ENCODE assay signal across 8 cellular contexts in the genomic region with DNA sequence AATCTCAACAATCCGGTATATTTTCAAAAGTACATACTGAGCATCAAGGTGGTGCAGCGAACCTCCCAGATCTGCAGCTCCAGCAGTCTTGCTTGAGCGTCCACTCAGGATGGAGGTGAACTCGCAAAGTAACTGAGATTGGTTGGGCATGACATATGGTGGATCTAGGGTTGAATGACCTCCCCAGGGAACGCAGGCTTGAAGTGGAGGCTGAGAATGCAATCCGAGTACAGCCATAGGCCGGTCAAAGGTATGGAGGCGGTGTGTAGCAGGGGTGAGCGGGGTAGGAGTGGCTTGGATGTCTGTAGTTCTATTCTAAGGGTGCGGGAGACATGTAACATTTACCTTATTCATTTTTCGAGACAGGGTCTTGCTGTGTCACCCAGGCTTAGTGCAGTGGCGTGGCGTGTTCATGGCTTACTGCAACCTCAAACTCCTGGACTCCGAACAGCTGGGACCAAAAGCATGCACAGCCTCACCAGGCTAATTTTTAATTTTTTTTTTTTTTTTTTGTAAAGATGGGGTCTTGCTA. TPM values are rescaled to one million over a fixed set of nuclear protein-coding genes. Genes with fewer than 3 reads are reported as not detected.
DNase-seq lines count a peak whose midpoint lies in the region; ATAC-seq, FAIRE-seq and TF ChIP-seq lines count a peak whose summit lies in the region.

No MANE protein-coding gene starts in this region.

- H3K4me2 ChIP-seq in HepG2 (ENCODE audit: low read depth, low read length), result peak overlapping the region; percentile 96

- no peak; a peak in 1 of 4 replicates for TF ChIP-seq POLR2A in HepG2 (IDR thresholded peaks at IDR 0.05; ENCODE audit: insufficient read depth in 1 of 2, low read depth in 2 of 2, low read length in 2 of 2)
- no peak for TF ChIP-seq POLR2A in suprapubic skin (IDR thresholded peaks at IDR 0.05)

- H3K4me3 ChIP-seq in SJCRH30 (peak overlapping the region; percentile 80), HepG2 (replicated peaks in 1 of 3; ENCODE audit: insufficient read depth in 1 of 3, low read depth in 2 of 3, low read length in 3 of 3) (peak overlapping the region; percentile 70 to 86 (median 81)), suprapubic skin (peak overlapping the region; percentile 67)

- H3K27ac ChIP-seq in SJCRH30, result peak overlapping the region; percentile 70
- H3K27ac ChIP-seq in HepG2 (ENCODE audit: extremely low read length, insufficient read depth, low read length), result peak overlapping the region; percentile 84
- H3K27ac ChIP-seq in suprapubic skin, result peak overlapping the region; percentile 93

- CTCF ChIA-PET in HepG2 (lab: Yijun Ruan, JAX; ENCODE audit: low intra/inter-chr PET ratio, low total read pairs), result no interaction called here

- H3K4me1 ChIP-seq in SJCRH30, result no peaks in the 10 kb centered on the region; the same call in 1 of the 2 replicates
- peaks cover 40% of the 10 kb centered on the region for H3K4me1 ChIP-seq in HepG2 (ENCODE audit: insufficient read depth, low read length)
- H3K4me1 ChIP-seq in suprapubic skin, result peaks cover 30% of the 10 kb centered on the region

- WGBS in HepG2 (ENCODE audit: low lambda C conversion rate), result 37% methylated on average over 14 of the region's 14 CpGs
- WGBS in suprapubic skin, result 15% methylated on average over 11 of the region's 14 CpGs

- TF ChIP-seq EP300 in HepG2 (IDR thresholded peaks at IDR 0.05; ENCODE audit: low read depth in 2 of 2, low read length in 2 of 2) (no peak), HepG2 (CRISPR knock-in tag; IDR thresholded peaks at IDR 0.05; ENCODE audit: borderline replicate concordance) (no peak), suprapubic skin (IDR thresholded peaks at IDR 0.05) (no peak)

- H4K20me1 ChIP-seq in HepG2 (ENCODE audit: insufficient read depth, low read length), result no peaks in the 10 kb centered on the region

- BruUV-seq in HepG2 (replicated peaks; lab: Mats Ljungman, UMichigan), result TSS peak; percentile 68

- 0 out of 2 replicates have a peak, but pooled peaks have one; percentile 1 for TF ChIP-seq CTCF in HepG2 (CRISPR knock-in tag; IDR thresholded peaks at IDR 0.05)
- TF ChIP-seq CTCF in suprapubic skin (IDR thresholded peaks at IDR 0.05), result no peak

- no peak for TF ChIP-seq RAD21 in HepG2 (CRISPR knock-in tag; IDR thresholded peaks at IDR 0.05)

- FAIRE-seq in HepG2 (lab: Jason Lieb, UNC), result peak; percentile 49

- H3K9me3 ChIP-seq in SJCRH30 (replicated peaks) (no peaks in the 10 kb centered on the region), HepG2 (ENCODE audit: low read length) (no peaks in the 10 kb centered on the region), suprapubic skin (no peaks in the 10 kb centered on the region)

- in situ Hi-C loops in HepG2 (cut with HindIII; ENCODE audit: extremely low pct_ligation_motif_present, low pct_unique_long_range_greater_than_20kb), result no loop called here

- peak overlapping the region; percentile 37 for H2AFZ ChIP-seq in HepG2 (ENCODE audit: low read length)

- DNase-seq in DMS153 (lab: John Stamatoyannopoulos, UW) (peak; percentile 85), HuH-7.5 (ENCODE audit: low spot score) (peak; percentile 83), SJCRH30 (peak; percentile 83 to 88), dedifferentiated amniotic fluid mesenchymal stem cell (ENCODE audit: extremely low spot score) (peak; percentile 38), HepG2 (ENCODE audit: low spot score) (peak; percentile 55), suprapubic skin (ENCODE audit: low spot score in 2 of 2) (no peak)
- DNase-seq in central memory CD4-positive, alpha-beta T cell, result no peak

- intact Hi-C loops in HepG2 (cut with micrococcal nuclease; ENCODE audit: unreplicated experiment), result no loop called here

- no peaks in the 10 kb centered on the region for H3K27me3 ChIP-seq in SJCRH30
- H3K27me3 ChIP-seq in HepG2 (ENCODE audit: control insufficient read depth in 1 of 2, insufficient read depth in 2 of 2, low read length in 2 of 2), result no peaks in the 10 kb centered on the region; a peak in 1 of 5 replicates
- no peaks in the 10 kb centered on the region for H3K27me3 ChIP-seq in suprapubic skin

- peaks cover 36% of the 10 kb centered on the region for H3K79me2 ChIP-seq in HepG2 (ENCODE audit: insufficient read depth, low read length)

- POLR2A ChIA-PET in HepG2 (lab: Yijun Ruan, JAX), result interaction anchor here (1.3 to 3.4 kb wide), 5 partner anchors 16 to 304 kb away, joined by 3 to 23 read pairs (median 4); a partner anchor contains a TSS

- ATAC-seq in GM21360 (IDR thresholded peaks at IDR 0.05; ENCODE audit: unreplicated experiment) (peak; percentile 39), HepG2 (peak; percentile 80)

- H3K36me3 ChIP-seq in SJCRH30, result peaks cover 21% of the 10 kb centered on the region
- peaks cover 8 to 43% of the 10 kb centered on the region in 2 experiments for H3K36me3 ChIP-seq in HepG2 (replicated peaks in 1 of 2; ENCODE audit: control insufficient read depth in 1 of 2, insufficient read depth in 2 of 2, low read length in 2 of 2)
- peaks cover 32% of the 10 kb centered on the region for H3K36me3 ChIP-seq in suprapubic skin

- H3K9ac ChIP-seq in HepG2 (ENCODE audit: insufficient read depth, low read depth, low read length), result peak overlapping the region; percentile 93

RNA-seq across cellular contexts. Expression of a gene that starts 0.6 kb away (rescaled TPM):
- total RNA-seq in SJCRH30 (2014; rRNA removed; shearing (Covaris generic)), result 37.4 and 40.9 TPM in 2 replicates
- total RNA-seq in HepG2 (2016; rRNA removed; fragmentation: Illumina TruSeq; extraction: Trizol), result 26.4 and 31.5 TPM in 2 replicates
- 19.2 and 24.5 TPM in 2 replicates for total RNA-seq in HepG2 (2016; cell fraction: cytosol; rRNA removed; fragmentation: Illumina TruSeq; extraction: Trizol; ENCODE audit: low read depth)
- 27.8 and 30.9 TPM in 2 replicates for total RNA-seq in HepG2 (2016; cell fraction: insoluble cytoplasmic fraction; rRNA removed; fragmentation: Illumina TruSeq; extraction: Trizol)
- 35.7 and 36.0 TPM in 2 replicates for total RNA-seq in HepG2 (2016; cell fraction: membrane; rRNA removed; fragmentation: Illumina TruSeq; extraction: Trizol)
- 13.4 and 13.8 TPM in 2 replicates for total RNA-seq in HepG2 (2016; cell fraction: nucleus; rRNA removed; fragmentation: Illumina TruSeq; extraction: Trizol)
- 23.4 and 27.8 TPM in 2 replicates for polyA plus RNA-seq in HepG2 (2011; rRNA removed)
- polyA plus RNA-seq in HepG2 (2011; cell fraction: cytosol; rRNA removed), result 27.6 and 28.2 TPM in 2 replicates
- polyA plus RNA-seq in HepG2 (2011; cell fraction: nucleus; rRNA removed), result 12.1 and 16.9 TPM in 2 replicates
- 23.3 and 26.0 TPM in 2 replicates for polyA plus RNA-seq in HepG2 (2012)
- polyA plus RNA-seq in HepG2 (2016; cell fraction: cytosol; fragmentation: Illumina TruSeq; extraction: Trizol; ENCODE audit: low read depth), result 21.4 and 27.7 TPM in 2 replicates
- polyA plus RNA-seq in HepG2 (2016; cell fraction: insoluble cytoplasmic fraction; fragmentation: Illumina TruSeq; extraction: Trizol; ENCODE audit: low read depth), result 35.6 and 37.2 TPM in 2 replicates
- polyA plus RNA-seq in HepG2 (2016; cell fraction: membrane; fragmentation: Illumina TruSeq; extraction: Trizol; ENCODE audit: low read depth), result 32.9 and 37.0 TPM in 2 replicates
- polyA plus RNA-seq in HepG2 (2016; cell fraction: nucleus; fragmentation: Illumina TruSeq; extraction: Trizol; ENCODE audit: insufficient read depth, low read depth), result 23.0 and 28.6 TPM in 2 replicates
- polyA minus RNA-seq in HepG2 (2011; rRNA and poly(A)+ RNA removed; ENCODE audit: low replicate concordance), result 31.0 and 68.1 TPM in 2 replicates
- polyA minus RNA-seq in HepG2 (2011; cell fraction: cytosol; rRNA and poly(A)+ RNA removed), result 13.9 and 22.2 TPM in 2 replicates
- polyA minus RNA-seq in HepG2 (2011; cell fraction: nucleus; rRNA and poly(A)+ RNA removed), result 15.3 and 16.1 TPM in 2 replicates
- total RNA-seq in suprapubic skin, result 10 to 100 TPM; 49.4 to 67.0 (median 51.7) TPM

RNA-seq across cellular contexts. Expression of a gene that starts 15.8 kb away (rescaled TPM):
- total RNA-seq in SJCRH30 (2014; rRNA removed; shearing (Covaris generic)), result 51.5 and 55.7 TPM in 2 replicates
- 79.7 and 107 TPM in 2 replicates for total RNA-seq in HepG2 (2016; rRNA removed; fragmentation: Illumina TruSeq; extraction: Trizol)
- total RNA-seq in HepG2 (2016; cell fraction: cytosol; rRNA removed; fragmentation: Illumina TruSeq; extraction: Trizol; ENCODE audit: low read depth), result 29.3 and 31.9 TPM in 2 replicates
- 80.6 and 113 TPM in 2 replicates for total RNA-seq in HepG2 (2016; cell fraction: insoluble cytoplasmic fraction; rRNA removed; fragmentation: Illumina TruSeq; extraction: Trizol)
- total RNA-seq in HepG2 (2016; cell fraction: membrane; rRNA removed; fragmentation: Illumina TruSeq; extraction: Trizol), result 28.9 and 33.0 TPM in 2 replicates
- 29.8 and 31.8 TPM in 2 replicates for total RNA-seq in HepG2 (2016; cell fraction: nucleus; rRNA removed; fragmentation: Illumina TruSeq; extraction: Trizol)
- 38.2 and 42.7 TPM in 2 replicates for polyA plus RNA-seq in HepG2 (2011; rRNA removed)
- 25.2 and 25.5 TPM in 2 replicates for polyA plus RNA-seq in HepG2 (2011; cell fraction: cytosol; rRNA removed)
- 9.5 and 11.2 TPM in 2 replicates for polyA plus RNA-seq in HepG2 (2011; cell fraction: nucleus; rRNA removed)
- polyA plus RNA-seq in HepG2 (2012), result 32.8 and 36.4 TPM in 2 replicates
- 29.8 and 33.0 TPM in 2 replicates for polyA plus RNA-seq in HepG2 (2016; cell fraction: cytosol; fragmentation: Illumina TruSeq; extraction: Trizol; ENCODE audit: low read depth)
- polyA plus RNA-seq in HepG2 (2016; cell fraction: insoluble cytoplasmic fraction; fragmentation: Illumina TruSeq; extraction: Trizol; ENCODE audit: low read depth), result 106 and 109 TPM in 2 replicates
- 24.7 and 29.2 TPM in 2 replicates for polyA plus RNA-seq in HepG2 (2016; cell fraction: membrane; fragmentation: Illumina TruSeq; extraction: Trizol; ENCODE audit: low read depth)
- 48.5 and 49.1 TPM in 2 replicates for polyA plus RNA-seq in HepG2 (2016; cell fraction: nucleus; fragmentation: Illumina TruSeq; extraction: Trizol; ENCODE audit: insufficient read depth, low read depth)
- polyA minus RNA-seq in HepG2 (2011; rRNA and poly(A)+ RNA removed; ENCODE audit: low replicate concordance), result 7.4 and 19.3 TPM in 2 replicates
- polyA minus RNA-seq in HepG2 (2011; cell fraction: cytosol; rRNA and poly(A)+ RNA removed), result 4.8 and 7.9 TPM in 2 replicates
- polyA minus RNA-seq in HepG2 (2011; cell fraction: nucleus; rRNA and poly(A)+ RNA removed), result 5.7 and 7.7 TPM in 2 replicates
- 10 to 100 TPM; 19.1 to 33.9 (median 22.7) TPM for total RNA-seq in suprapubic skin

RNA-seq across cellular contexts. Expression of a gene that starts 16.6 kb away (rescaled TPM):
- total RNA-seq in SJCRH30 (2014; rRNA removed; shearing (Covaris generic)), result 25.2 and 25.3 TPM in 2 replicates
- total RNA-seq in HepG2 (2016; rRNA removed; fragmentation: Illumina TruSeq; extraction: Trizol) (29.2 and 36.7 TPM in 2 replicates), suprapubic skin (10 to 100 TPM; 17.7 to 25.1 (median 22.5) TPM)
- 7.9 and 8.8 TPM in 2 replicates for total RNA-seq in HepG2 (2016; cell fraction: cytosol; rRNA removed; fragmentation: Illumina TruSeq; extraction: Trizol; ENCODE audit: low read depth)
- total RNA-seq in HepG2 (2016; cell fraction: insoluble cytoplasmic fraction; rRNA removed; fragmentation: Illumina TruSeq; extraction: Trizol), result 29.9 and 34.4 TPM in 2 replicates
- 34.9 and 37.0 TPM in 2 replicates for total RNA-seq in HepG2 (2016; cell fraction: membrane; rRNA removed; fragmentation: Illumina TruSeq; extraction: Trizol)
- total RNA-seq in HepG2 (2016; cell fraction: nucleus; rRNA removed; fragmentation: Illumina TruSeq; extraction: Trizol), result 23.0 and 28.4 TPM in 2 replicates
- 21.5 and 29.9 TPM in 2 replicates for polyA plus RNA-seq in HepG2 (2011; rRNA removed)
- polyA plus RNA-seq in HepG2 (2011; cell fraction: cytosol; rRNA removed), result 22.7 and 25.6 TPM in 2 replicates
- polyA plus RNA-seq in HepG2 (2011; cell fraction: nucleus; rRNA removed), result 30.9 and 31.6 TPM in 2 replicates
- 24.0 and 24.5 TPM in 2 replicates for polyA plus RNA-seq in HepG2 (2012)
- polyA plus RNA-seq in HepG2 (2016; cell fraction: cytosol; fragmentation: Illumina TruSeq; extraction: Trizol; ENCODE audit: low read depth), result 7.9 and 9.2 TPM in 2 replicates
- polyA plus RNA-seq in HepG2 (2016; cell fraction: insoluble cytoplasmic fraction; fragmentation: Illumina TruSeq; extraction: Trizol; ENCODE audit: low read depth), result 41.6 and 52.8 TPM in 2 replicates
- polyA plus RNA-seq in HepG2 (2016; cell fraction: membrane; fragmentation: Illumina TruSeq; extraction: Trizol; ENCODE audit: low read depth), result 29.8 and 32.4 TPM in 2 replicates
- polyA plus RNA-seq in HepG2 (2016; cell fraction: nucleus; fragmentation: Illumina TruSeq; extraction: Trizol; ENCODE audit: insufficient read depth, low read depth), result 44.6 and 49.3 TPM in 2 replicates
- polyA minus RNA-seq in HepG2 (2011; rRNA and poly(A)+ RNA removed; ENCODE audit: low replicate concordance), result 34.3 and 50.7 TPM in 2 replicates
- 15.3 and 17.9 TPM in 2 replicates for polyA minus RNA-seq in HepG2 (2011; cell fraction: cytosol; rRNA and poly(A)+ RNA removed)
- 14.4 and 14.7 TPM in 2 replicates for polyA minus RNA-seq in HepG2 (2011; cell fraction: nucleus; rRNA and poly(A)+ RNA removed)

RNA-seq across cellular contexts. Expression of a gene that starts 30.9 kb away (rescaled TPM):
- 91.8 and 98.1 TPM in 2 replicates for total RNA-seq in SJCRH30 (2014; rRNA removed; shearing (Covaris generic))
- 51.1 and 58.2 TPM in 2 replicates for total RNA-seq in HepG2 (2016; rRNA removed; fragmentation: Illumina TruSeq; extraction: Trizol)
- 23.2 and 32.3 TPM in 2 replicates for total RNA-seq in HepG2 (2016; cell fraction: cytosol; rRNA removed; fragmentation: Illumina TruSeq; extraction: Trizol; ENCODE audit: low read depth)
- 55.2 and 58.4 TPM in 2 replicates for total RNA-seq in HepG2 (2016; cell fraction: insoluble cytoplasmic fraction; rRNA removed; fragmentation: Illumina TruSeq; extraction: Trizol)
- 29.0 and 30.3 TPM in 2 replicates for total RNA-seq in HepG2 (2016; cell fraction: membrane; rRNA removed; fragmentation: Illumina TruSeq; extraction: Trizol)
- total RNA-seq in HepG2 (2016; cell fraction: nucleus; rRNA removed; fragmentation: Illumina TruSeq; extraction: Trizol), result 29.6 and 37.6 TPM in 2 replicates
- polyA plus RNA-seq in HepG2 (2011; rRNA removed), result 45.0 and 47.9 TPM in 2 replicates
- polyA plus RNA-seq in HepG2 (2011; cell fraction: cytosol; rRNA removed), result 41.5 and 49.4 TPM in 2 replicates
- 42.9 and 51.2 TPM in 2 replicates for polyA plus RNA-seq in HepG2 (2011; cell fraction: nucleus; rRNA removed)
- 29.1 and 43.9 TPM in 2 replicates for polyA plus RNA-seq in HepG2 (2012)
- 54.2 and 76.9 TPM in 2 replicates for polyA plus RNA-seq in HepG2 (2016; cell fraction: cytosol; fragmentation: Illumina TruSeq; extraction: Trizol; ENCODE audit: low read depth)
- 87.5 and 96.2 TPM in 2 replicates for polyA plus RNA-seq in HepG2 (2016; cell fraction: insoluble cytoplasmic fraction; fragmentation: Illumina TruSeq; extraction: Trizol; ENCODE audit: low read depth)
- 46.8 and 50.4 TPM in 2 replicates for polyA plus RNA-seq in HepG2 (2016; cell fraction: membrane; fragmentation: Illumina TruSeq; extraction: Trizol; ENCODE audit: low read depth)
- polyA plus RNA-seq in HepG2 (2016; cell fraction: nucleus; fragmentation: Illumina TruSeq; extraction: Trizol; ENCODE audit: insufficient read depth, low read depth), result 73.9 and 75.5 TPM in 2 replicates
- polyA minus RNA-seq in HepG2 (2011; rRNA and poly(A)+ RNA removed; ENCODE audit: low replicate concordance), result 41.3 and 201 TPM in 2 replicates
- polyA minus RNA-seq in HepG2 (2011; cell fraction: cytosol; rRNA and poly(A)+ RNA removed), result 13.8 and 14.2 TPM in 2 replicates
- polyA minus RNA-seq in HepG2 (2011; cell fraction: nucleus; rRNA and poly(A)+ RNA removed), result 32.1 and 32.2 TPM in 2 replicates
- total RNA-seq in suprapubic skin, result 10 to 100 TPM; 27.9 to 56.1 (median 52.5) TPM

RNA-seq across cellular contexts. Expression of a gene that starts 31.6 kb away (rescaled TPM):
- 48.4 and 56.0 TPM in 2 replicates for total RNA-seq in SJCRH30 (2014; rRNA removed; shearing (Covaris generic))
- total RNA-seq in HepG2 (2016; rRNA removed; fragmentation: Illumina TruSeq; extraction: Trizol) (34.8 and 36.3 TPM in 2 replicates), suprapubic skin (1 to 10 TPM in 3 of 4 donors, under 1 TPM in 1; 0.72 to 3.3 (median 1.4) TPM)
- total RNA-seq in HepG2 (2016; cell fraction: cytosol; rRNA removed; fragmentation: Illumina TruSeq; extraction: Trizol; ENCODE audit: low read depth), result 5.0 and 6.1 TPM in 2 replicates
- total RNA-seq in HepG2 (2016; cell fraction: insoluble cytoplasmic fraction; rRNA removed; fragmentation: Illumina TruSeq; extraction: Trizol), result 31.8 and 36.3 TPM in 2 replicates
- total RNA-seq in HepG2 (2016; cell fraction: membrane; rRNA removed; fragmentation: Illumina TruSeq; extraction: Trizol), result 8.7 and 9.6 TPM in 2 replicates
- total RNA-seq in HepG2 (2016; cell fraction: nucleus; rRNA removed; fragmentation: Illumina TruSeq; extraction: Trizol), result 33.9 and 34.5 TPM in 2 replicates
- polyA plus RNA-seq in HepG2 (2011; rRNA removed), result 11.0 and 14.4 TPM in 2 replicates
- 9.7 and 11.5 TPM in 2 replicates for polyA plus RNA-seq in HepG2 (2011; cell fraction: cytosol; rRNA removed)
- 21.8 and 33.5 TPM in 2 replicates for polyA plus RNA-seq in HepG2 (2011; cell fraction: nucleus; rRNA removed)
- polyA plus RNA-seq in HepG2 (2012), result 4.7 and 9.8 TPM in 2 replicates
- 4.3 and 4.5 TPM in 2 replicates for polyA plus RNA-seq in HepG2 (2016; cell fraction: cytosol; fragmentation: Illumina TruSeq; extraction: Trizol; ENCODE audit: low read depth)
- 29.4 and 30.1 TPM in 2 replicates for polyA plus RNA-seq in HepG2 (2016; cell fraction: insoluble cytoplasmic fraction; fragmentation: Illumina TruSeq; extraction: Trizol; ENCODE audit: low read depth)
- polyA plus RNA-seq in HepG2 (2016; cell fraction: membrane; fragmentation: Illumina TruSeq; extraction: Trizol; ENCODE audit: low read depth), result 6.4 and 6.7 TPM in 2 replicates
- 69.2 and 76.1 TPM in 2 replicates for polyA plus RNA-seq in HepG2 (2016; cell fraction: nucleus; fragmentation: Illumina TruSeq; extraction: Trizol; ENCODE audit: insufficient read depth, low read depth)
- polyA minus RNA-seq in HepG2 (2011; rRNA and poly(A)+ RNA removed; ENCODE audit: low replicate concordance), result 15.8 and 70.6 TPM in 2 replicates
- polyA minus RNA-seq in HepG2 (2011; cell fraction: cytosol; rRNA and poly(A)+ RNA removed), result 4.4 and 6.0 TPM in 2 replicates
- 15.7 and 19.4 TPM in 2 replicates for polyA minus RNA-seq in HepG2 (2011; cell fraction: nucleus; rRNA and poly(A)+ RNA removed)

Comparison
In these comparisons a context has a peak if more than half of its experiments do, and no peak if none do; other contexts are left out.
1. DNase-seq: peak in DMS153 (single experiment), HuH-7.5 (single experiment), SJCRH30 (2 of 2), dedifferentiated amniotic fluid mesenchymal stem cell (single experiment) and HepG2 (single experiment); none in suprapubic skin (0 of 2) and central memory CD4-positive, alpha-beta T cell (single experiment).
2. Peak in every context shown above with its lines, with median percentiles within 50 percentile points of each other: H3K27ac ChIP-seq and H3K4me3 ChIP-seq.